8 cellular contexts compared by ENCODE assay signal in the genomic region with DNA sequence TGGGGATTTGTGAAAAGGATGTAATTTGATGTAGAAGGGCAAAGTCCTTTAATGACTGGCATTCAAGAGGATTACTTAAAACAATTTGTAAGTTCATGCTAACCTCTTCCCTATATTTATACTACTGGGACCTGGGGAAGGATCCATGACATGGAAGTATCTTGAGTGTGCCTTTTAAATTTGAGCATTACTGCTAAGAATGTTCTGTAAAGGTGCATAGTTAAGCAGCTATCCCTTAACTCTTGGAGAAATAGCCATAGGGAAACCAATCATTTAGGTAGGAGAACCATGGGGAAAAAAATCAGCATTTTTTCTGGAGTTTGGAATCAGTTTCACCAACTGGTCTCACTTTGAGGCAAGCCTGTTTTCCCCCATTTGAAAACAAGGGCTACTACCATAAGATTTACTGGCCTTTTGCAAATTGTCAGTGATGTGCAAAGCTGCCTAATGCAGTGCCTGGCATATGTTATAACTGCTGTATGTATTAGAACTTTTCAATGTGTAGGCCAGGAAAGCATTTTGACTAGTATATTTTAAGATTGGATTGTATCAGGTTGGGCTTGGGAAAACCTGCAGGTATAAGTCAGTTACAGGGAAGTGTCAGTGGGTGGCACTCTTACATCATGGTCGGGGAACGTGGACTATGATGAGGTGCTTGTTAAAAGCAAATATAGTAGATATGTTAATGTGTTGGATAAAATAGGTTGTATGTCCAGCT.
DNase-seq lines count a peak whose midpoint lies in the region; ATAC-seq, FAIRE-seq and TF ChIP-seq lines count a peak whose summit lies in the region.

No MANE protein-coding gene starts in this region.

- DNase-seq in SIG-M5 treated with dmso at 0.1 percent for 504 hours (lab: John Stamatoyannopoulos, UW; ENCODE audit: unreplicated experiment) (peak; percentile 51), SIG-M5 (lab: John Stamatoyannopoulos, UW) (no peak), LHCN-M2 (ENCODE audit: low read depth) (peak; percentile 71), SJCRH30 (peak; percentile 49 to 77), breast epithelium (ENCODE audit: low spot score in 2 of 2) (peak in 1 of 2 donors; percentile 55), keratinocyte (ENCODE audit: low read depth, low spot score) (no peak)
- DNase-seq in stimulated activated naive B cell treated with anti-CD40 and anti-IgM and Interleukin-4, amounts not matched to agents 10 μg/mL and 1 μg/mL and 100 μg/mL, for 72 hours = no peak

- TF ChIP-seq CTCF in breast epithelium (IDR thresholded peaks at IDR 0.05) (peak; percentile 27 to 57 (median 44)), keratinocyte (optimal IDR thresholded peaks at IDR 0.05 in 1 of 3, IDR thresholded peaks at IDR 0.05 in 1 of 3, conservative IDR thresholded peaks at IDR 0.05 in 1 of 3; ENCODE audit: extremely low read depth in 1 of 3, insufficient read depth in 2 of 3, low read length in 3 of 3) (peak; percentile 45 to 73 (median 71))

- no peak overlapping the region for H2AFZ ChIP-seq in keratinocyte (ENCODE audit: control insufficient read depth, low read length)

- peaks cover 43 to 57% of the 10 kb centered on the region in 2 donors for H3K36me3 Mint-ChIP-seq in stimulated activated naive B cell treated with anti-CD40 and anti-IgM and Interleukin-4, amounts not matched to agents 10 μg/mL and 1 μg/mL and 100 μg/mL, for 72 hours

- peak; percentile 25 for ATAC-seq in GM21619 (IDR thresholded peaks at IDR 0.05; ENCODE audit: unreplicated experiment)
- ATAC-seq in stimulated activated naive B cell treated with anti-CD40 and anti-IgM and Interleukin-4, amounts not matched to agents 10 μg/mL and 1 μg/mL and 100 μg/mL, for 72 hours (replicated peaks) = no peak

- H3K27me3 Mint-ChIP-seq in stimulated activated naive B cell treated with anti-CD40 and anti-IgM and Interleukin-4, amounts not matched to agents 10 μg/mL and 1 μg/mL and 100 μg/mL, for 72 hours = no peaks in the 10 kb centered on the region

- peaks cover 0 to 4% of the 10 kb centered on the region in 2 donors for H3K9me3 Mint-ChIP-seq in stimulated activated naive B cell treated with anti-CD40 and anti-IgM and Interleukin-4, amounts not matched to agents 10 μg/mL and 1 μg/mL and 100 μg/mL, for 72 hours

- peak overlapping the region; percentile 89 for H3K4me2 ChIP-seq in keratinocyte (ENCODE audit: control insufficient read depth, extremely low read depth, insufficient read depth, low read depth, low read length)

- H3K27me3 ChIP-seq in SJCRH30 (no peaks in the 10 kb centered on the region), breast epithelium (no peaks in the 10 kb centered on the region), keratinocyte (ENCODE audit: control insufficient read depth, extremely low read depth, insufficient read depth, low read length) (no peaks in the 10 kb centered on the region)

- no peak for TF ChIP-seq POLR2A in breast epithelium (IDR thresholded peaks at IDR 0.05)

- H3K36me3 ChIP-seq in SJCRH30 = peaks cover 37% of the 10 kb centered on the region
- no peaks in the 10 kb centered on the region for H3K36me3 ChIP-seq in breast epithelium
- peaks cover 2 to 19% of the 10 kb centered on the region in 2 experiments for H3K36me3 ChIP-seq in keratinocyte (ENCODE audit: control insufficient read depth in 2 of 2, extremely low read depth in 1 of 2, insufficient read depth in 2 of 2, low read length in 2 of 2)

- peaks cover 15% of the 10 kb centered on the region for H3K79me2 ChIP-seq in keratinocyte (ENCODE audit: control insufficient read depth, insufficient read depth, low read length)

- intact Hi-C loops in breast epithelium (cut with DNase I; ENCODE audit: low total_unique reads) = no loop called here

- H3K4me1 ChIP-seq in SJCRH30 (peaks cover 16% of the 10 kb centered on the region), breast epithelium (peaks cover 0 to 10% of the 10 kb centered on the region in 2 donors), keratinocyte (ENCODE audit: control insufficient read depth, extremely low read depth, insufficient read depth, low read length) (peaks cover 26% of the 10 kb centered on the region)

- H3K4me3 ChIP-seq in SJCRH30 = peak overlapping the region; percentile 94
- peak overlapping the region in 1 of 3 donors; percentile 68 for H3K4me3 ChIP-seq in breast epithelium
- H3K4me3 ChIP-seq in keratinocyte (ENCODE audit: control insufficient read depth in 2 of 3, extremely low read depth in 1 of 3, insufficient read depth in 2 of 3, low read depth in 1 of 3, low read length in 3 of 3) = peak overlapping the region; percentile 84 to 98 (median 94)

- dilution Hi-C loops in keratinocyte (cut with MboI; ENCODE audit: extremely low pct_ligation_motif_present, low sequenced_read_pairs) = no loop called here

- H3K27ac ChIP-seq in SJCRH30 = no peak overlapping the region; the same call in 1 of the 2 replicates
- peak overlapping the region; percentile 7 to 8 for H3K27ac ChIP-seq in breast epithelium
- peak overlapping the region; percentile 97 for H3K27ac ChIP-seq in keratinocyte (ENCODE audit: control insufficient read depth, insufficient read depth, low read length)

- H3K9ac ChIP-seq in keratinocyte (ENCODE audit: control insufficient read depth, extremely low read depth, insufficient read depth, low read length) = peak overlapping the region; percentile 99

- peak overlapping the region; percentile 84 for H3K27ac Mint-ChIP-seq in stimulated activated naive B cell treated with anti-CD40 and anti-IgM and Interleukin-4, amounts not matched to agents 10 μg/mL and 1 μg/mL and 100 μg/mL, for 72 hours

- H3K9me1 ChIP-seq in keratinocyte (ENCODE audit: control insufficient read depth, extremely low read depth, insufficient read depth, low read length) = no peaks in the 10 kb centered on the region

- peaks cover 19 to 49% of the 10 kb centered on the region in 2 donors for H3K4me1 Mint-ChIP-seq in stimulated activated naive B cell treated with anti-CD40 and anti-IgM and Interleukin-4, amounts not matched to agents 10 μg/mL and 1 μg/mL and 100 μg/mL, for 72 hours

- H3K9me3 ChIP-seq in SJCRH30 (replicated peaks) (no peaks in the 10 kb centered on the region; the same call in 1 of the 2 replicates), breast epithelium (no peaks in the 10 kb centered on the region), keratinocyte (ENCODE audit: control insufficient read depth, low read depth, low read length) (no peaks in the 10 kb centered on the region)

- H4K20me1 ChIP-seq in keratinocyte (ENCODE audit: control insufficient read depth, extremely low read depth, insufficient read depth, low read length) = no peaks in the 10 kb centered on the region

- H3K4me3 Mint-ChIP-seq in stimulated activated naive B cell treated with anti-CD40 and anti-IgM and Interleukin-4, amounts not matched to agents 10 μg/mL and 1 μg/mL and 100 μg/mL, for 72 hours = peak overlapping the region; percentile 69 to 90

- peak; percentile 72 for FAIRE-seq in keratinocyte (lab: Jason Lieb, UNC)

Comparison
In these comparisons a context has a peak if more than half of its experiments do, and no peak if none do; other contexts are left out.
1. DNase-seq: peak in SIG-M5 treated with dmso at 0.1 percent for 504 hours (single experiment), LHCN-M2 (single experiment) and SJCRH30 (2 of 2); none in SIG-M5 (single experiment), keratinocyte (single experiment) and stimulated activated naive B cell treated with anti-CD40 and anti-IgM and Interleukin-4, amounts not matched to agents 10 μg/mL and 1 μg/mL and 100 μg/mL, for 72 hours (single experiment).